Comparison of ENCODE assay signal across 8 cellular contexts in genomic region chrX:20116087-20116574, GRCh38. TPM values are rescaled to one million over a fixed set of nuclear protein-coding genes. Genes with fewer than 3 reads are reported as not detected.
A peak's percentile ranks its signal among the peaks of the same experiment; 100 is the strongest.
DNase-seq lines count a peak whose midpoint lies in the region; TF ChIP-seq lines count a peak whose summit lies in the region.

No MANE protein-coding gene starts in this region.

- no peak overlapping the region for H3K27ac ChIP-seq in ACC112 (ENCODE audit: low read depth, low read length)

- peak overlapping the region; percentile 91 for H2AFZ ChIP-seq in ACC112 (ENCODE audit: low read length, unreplicated experiment)

- H3K27me3 Mint-ChIP-seq in chondrocyte (ENCODE audit: low read depth) (no peaks in the 10 kb centered on the region), nephron (ENCODE audit: low read depth) (peaks cover 39% of the 10 kb centered on the region)

- H3K36me3 ChIP-seq in ACC112 (ENCODE audit: insufficient read depth, low read length): no peaks in the 10 kb centered on the region

- no peaks in the 10 kb centered on the region for H3K4me1 Mint-ChIP-seq in chondrocyte (ENCODE audit: low read depth)
- H3K4me1 Mint-ChIP-seq in nephron: no peaks in the 10 kb centered on the region

- H3K27ac Mint-ChIP-seq in chondrocyte (ENCODE audit: unreplicated experiment): no peak overlapping the region
- no peak overlapping the region for H3K27ac Mint-ChIP-seq in nephron

- H3K9me3 Mint-ChIP-seq in chondrocyte (ENCODE audit: low read depth) (no peaks in the 10 kb centered on the region), nephron (peaks cover 7% of the 10 kb centered on the region)

- H3K4me1 ChIP-seq in ACC112 (ENCODE audit: control insufficient read depth, insufficient read depth, low read length, unreplicated experiment): no peaks in the 10 kb centered on the region

- H3K79me2 ChIP-seq in ACC112 (ENCODE audit: control insufficient read depth, insufficient read depth, low read length, unreplicated experiment): no peaks in the 10 kb centered on the region

- H3K4me3 ChIP-seq in ACC112 (ENCODE audit: low read depth, low read length): peak overlapping the region; percentile 79
- peak overlapping the region; percentile 20 for H3K4me3 ChIP-seq in HFF-Myc (replicated peaks; ENCODE audit: low read depth, low read length)

- peak overlapping the region; percentile 67 for H3K4me3 Mint-ChIP-seq in chondrocyte (ENCODE audit: unreplicated experiment)
- H3K4me3 Mint-ChIP-seq in nephron: peak overlapping the region; percentile 55 to 77 (median 71)

- no peaks in the 10 kb centered on the region for H3K36me3 Mint-ChIP-seq in chondrocyte (ENCODE audit: low read depth)
- H3K36me3 Mint-ChIP-seq in nephron (ENCODE audit: low read depth): no peaks in the 10 kb centered on the region

- H3K27me3 ChIP-seq in ACC112 (ENCODE audit: insufficient read depth, low read length): peaks cover 10% of the 10 kb centered on the region; the same call in 1 of the 2 replicates

- TF ChIP-seq CTCF in HFF-Myc (IDR thresholded peaks at IDR 0.05; ENCODE audit: low read depth, low read length, missing control alignments) (no peak), chondrocyte (IDR thresholded peaks at IDR 0.05) (no peak), nephron (IDR thresholded peaks at IDR 0.05; ENCODE audit: unreplicated experiment in 3 of 3) (no peak)

- DNase-seq in HFF-Myc (ENCODE audit: extremely low read depth, low read depth) (no peak), chondrocyte (ENCODE audit: low spot score) (no peak), NCI-H1436 (lab: John Stamatoyannopoulos, UW) (no peak), NCI-H1105 (lab: John Stamatoyannopoulos, UW) (no peak), T1000 (lab: John Stamatoyannopoulos, UW) (no peak), NCI-H1436 treated with DMSO at 0.1 percent for 48 hours (lab: John Stamatoyannopoulos, UW) (no peak)

RNA-seq across cellular contexts. Expression of gene MAP7D2, which starts 0.6 kb away (rescaled TPM):
- total RNA-seq in chondrocyte: 0.28 to 0.62 TPM (median 0.53 TPM) in 3 replicates

RNA-seq across cellular contexts. Expression of gene EIF1AX, which starts 25.5 kb away (rescaled TPM):
- total RNA-seq in chondrocyte: 55.0 to 81.0 TPM (median 60.5 TPM) in 3 replicates
